ENCODE assay signal across 14 cellular contexts in genomic region chr17:57615836-57616235, GRCh38.
A peak's percentile ranks its signal among the peaks of the same experiment; 100 is the strongest.
DNase-seq lines count a peak whose midpoint lies in the region; ATAC-seq, FAIRE-seq and TF ChIP-seq lines count a peak whose summit lies in the region.
"Had no signal": no experiment of that assay in that cellular context is flagged by ENCODE, and none has a peak within 500 bp of the region (broad histone marks: within the 10 kb centered on the region; RNA-seq: fewer than 3 reads in every experiment).

No MANE protein-coding gene starts in this region.

- peaks cover 3% of the 10 kb centered on the region for H3K36me3 Mint-ChIP-seq in effector memory CD8-positive, alpha-beta T cell (ENCODE audit: insufficient read depth)
- peaks cover 31% of the 10 kb centered on the region for H3K36me3 Mint-ChIP-seq in activated T-helper 17 cell treated with anti-CD3 and anti-CD28 coated beads, Interleukin-2, amount 50 U/mL, for 72 hours (ENCODE audit: low read depth)

- FAIRE-seq in H1 (lab: Jason Lieb, UNC), result no peak
- FAIRE-seq: H54 had no signal

- ATAC-seq in DND-41 (ENCODE audit: insufficient read depth, low read depth), result no peak
- no peak for ATAC-seq in effector memory CD8-positive, alpha-beta T cell (replicated peaks)
- no peak for ATAC-seq in activated T-helper 17 cell treated with anti-CD3 and anti-CD28 coated beads, Interleukin-2, amount 50 U/mL, for 72 hours (replicated peaks)
- ATAC-seq: HCT116 had no signal

- TF ChIP-seq RAD21 in H1 (IDR thresholded peaks at IDR 0.05 in 1 of 2, conservative IDR thresholded peaks at IDR 0.05 in 1 of 2; ENCODE audit: low read depth in 2 of 2, low read length in 2 of 2), result no peak

- no peak for TF ChIP-seq EP300 in H1 (IDR thresholded peaks at IDR 0.05; ENCODE audit: borderline replicate concordance in 1 of 2, low read depth in 2 of 2, low read length in 2 of 2)

- H2BK12ac ChIP-seq in H1 (ENCODE audit: low read depth, low read length), result no peak overlapping the region

- no peak overlapping the region for H2BK20ac ChIP-seq in H1 (ENCODE audit: low read length)

- H3K27me3 ChIP-seq in DND-41 (ENCODE audit: insufficient read depth, low read length, poor library complexity) (no peaks in the 10 kb centered on the region), Karpas-422 (ENCODE audit: low read length) (no peaks in the 10 kb centered on the region), H1 (replicated peaks in 1 of 4; ENCODE audit: control insufficient read depth in 3 of 4, extremely low read depth in 1 of 4, insufficient read depth in 3 of 4, low read length in 3 of 4) (no peaks in the 10 kb centered on the region)
- H3K27me3 ChIP-seq: BLaER1 had no signal

- no peaks in the 10 kb centered on the region for H3K9me2 ChIP-seq in Karpas-422 (replicated peaks; ENCODE audit: insufficient read depth, low read length)

- H3K4me1 Mint-ChIP-seq in effector memory CD8-positive, alpha-beta T cell (ENCODE audit: low read depth in 2 of 2), result peaks cover 22 to 33% of the 10 kb centered on the region in 2 donors
- peaks cover 6% of the 10 kb centered on the region for H3K4me1 Mint-ChIP-seq in activated T-helper 17 cell treated with anti-CD3 and anti-CD28 coated beads, Interleukin-2, amount 50 U/mL, for 72 hours

- no peak overlapping the region for H3K4ac ChIP-seq in H1 (replicated peaks; ENCODE audit: insufficient read length, low read depth, low read length)

- POLR2A ChIA-PET in H1 (lab: Charles Lee; ENCODE audit: partially characterized antibody), result interaction anchor here (1.0 kb wide), 1 partner anchor 11 kb away, joined by 3 read pairs; no protein-coding TSS in a partner anchor

- H3K56ac ChIP-seq in H1 (replicated peaks; ENCODE audit: insufficient read length, low read depth, low read length), result no peak overlapping the region

- no peaks in the 10 kb centered on the region for H3K4me1 ChIP-seq in DND-41 (ENCODE audit: insufficient read depth, low read length)
- H3K4me1 ChIP-seq in Karpas-422 (ENCODE audit: low read length), result peaks cover 71% of the 10 kb centered on the region
- H3K4me1 ChIP-seq in H1 (replicated peaks in 1 of 4; ENCODE audit: control insufficient read depth in 3 of 4, insufficient read depth in 4 of 4, low read length in 3 of 4), result peaks cover 4 to 14% (median 11%) of the 10 kb centered on the region in 4 experiments; a peak in 6 of 7 replicates
- H3K4me1 ChIP-seq: Caco-2 had no signal

- H2AFZ ChIP-seq in DND-41 (ENCODE audit: low read depth, low read length) (no peak overlapping the region), Karpas-422 (ENCODE audit: low read length) (no peak overlapping the region), H1 (ENCODE audit: low read length) (no peak overlapping the region)

- H3K4me3 Mint-ChIP-seq in effector memory CD8-positive, alpha-beta T cell, result no peak overlapping the region
- H3K4me3 Mint-ChIP-seq in activated T-helper 17 cell treated with anti-CD3 and anti-CD28 coated beads, Interleukin-2, amount 50 U/mL, for 72 hours, result no peak overlapping the region

- no peaks in the 10 kb centered on the region for H3K79me1 ChIP-seq in H1 (ENCODE audit: low read depth, low read length)

- H4K8ac ChIP-seq in H1 (ENCODE audit: extremely low read depth, insufficient read depth, low read length), result no peak overlapping the region; the same call in 1 of the 2 replicates

- TF ChIP-seq CTCF in DND-41 (IDR thresholded peaks at IDR 0.05; ENCODE audit: borderline replicate concordance, extremely low read depth, low read length, poor library complexity, severe bottlenecking) (no peak), H1 (IDR thresholded peaks at IDR 0.05; ENCODE audit: control extremely low read depth in 1 of 3, insufficient read depth in 1 of 3, low read depth in 1 of 3, low read length in 3 of 3) (no peak)

- WGBS in H1 (ENCODE audit: extremely low coverage in 1 of 2, insufficient coverage in 1 of 2, insufficient read length in 1 of 2, insufficient replicate concordance in 2 of 2, low coverage in 1 of 2, low lambda C conversion rate in 2 of 2, missing lambda C conversion rate in 1 of 2), 2 experiments, result 94% methylated on average over 10 of the region's 10 CpGs; no CpG with 5 or more reads in 1 of the 2 experiments

- H3K79me2 ChIP-seq in DND-41 (ENCODE audit: insufficient read depth, low read length) (peaks cover 80% of the 10 kb centered on the region), Karpas-422 (ENCODE audit: low read length) (peaks cover 46% of the 10 kb centered on the region), H1 (ENCODE audit: control insufficient read depth in 1 of 2, insufficient read depth in 2 of 2, low read length in 2 of 2) (no peaks in the 10 kb centered on the region)

- H2BK5ac ChIP-seq in H1 (ENCODE audit: low read depth, low read length), result peak overlapping the region; percentile 49; the same call in 1 of the 2 replicates

- CTCF ChIA-PET in H1 (lab: Charles Lee; ENCODE audit: partially characterized antibody), result interaction anchor here (0.9 to 2.0 kb wide), 9 partner anchors 10 to 373 kb away, joined by 3 to 10 read pairs (median 4); no protein-coding TSS in a partner anchor

- no peak overlapping the region for H4K91ac ChIP-seq in H1 (replicated peaks; ENCODE audit: insufficient read length, low read length)

- no peak overlapping the region for H3K27ac Mint-ChIP-seq in effector memory CD8-positive, alpha-beta T cell
- no peak overlapping the region for H3K27ac Mint-ChIP-seq in activated T-helper 17 cell treated with anti-CD3 and anti-CD28 coated beads, Interleukin-2, amount 50 U/mL, for 72 hours

- H4K20me1 ChIP-seq in DND-41 (ENCODE audit: insufficient read depth, low read length) (no peaks in the 10 kb centered on the region), Karpas-422 (ENCODE audit: insufficient read depth, low read depth, low read length) (no peaks in the 10 kb centered on the region), H1 (replicated peaks in 1 of 2; ENCODE audit: control insufficient read depth in 1 of 2, insufficient read depth in 2 of 2, low read length in 2 of 2) (no peaks in the 10 kb centered on the region)

- H3K9me3 Mint-ChIP-seq in effector memory CD8-positive, alpha-beta T cell, result no peaks in the 10 kb centered on the region
- no peaks in the 10 kb centered on the region for H3K9me3 Mint-ChIP-seq in activated T-helper 17 cell treated with anti-CD3 and anti-CD28 coated beads, Interleukin-2, amount 50 U/mL, for 72 hours
- H3K9me3 Mint-ChIP-seq: CD8-positive, alpha-beta memory T cell had no signal

- no peaks in the 10 kb centered on the region for H3K23me2 ChIP-seq in H1 (ENCODE audit: low read depth, low read length)

- peak overlapping the region; percentile 48; the same call in 1 of the 2 replicates for H3K27ac ChIP-seq in DND-41 (ENCODE audit: low read length)
- peak overlapping the region; percentile 87 for H3K27ac ChIP-seq in Karpas-422 (ENCODE audit: low read length)
- no peak overlapping the region for H3K27ac ChIP-seq in H1 (ENCODE audit: low read depth, low read length)
- H3K27ac ChIP-seq: BLaER1, HL-60 had no signal

- no peak overlapping the region for H2BK15ac ChIP-seq in H1 (ENCODE audit: low read length)

- intact Hi-C loops in posterior vena cava (cut with DNase I), result no loop called here

- no peak overlapping the region; the same call in 1 of the 2 replicates for H2AK5ac ChIP-seq in H1 (ENCODE audit: low read depth, low read length)

- no peak overlapping the region for H3K14ac ChIP-seq in H1 (ENCODE audit: insufficient read length)

- no peak for TF ChIP-seq POLR2A in H1 (IDR thresholded peaks at IDR 0.05; ENCODE audit: control extremely low read depth in 1 of 2, low read depth in 2 of 2, low read length in 2 of 2)

- H3K23ac ChIP-seq in H1 (ENCODE audit: insufficient read length), result no peak overlapping the region

- no peak for DNase-seq in DND-41
- peak; percentile 66 for DNase-seq in Karpas-422
- no peak for DNase-seq in H1 (ENCODE audit: low read depth in 1 of 2, low spot score in 2 of 2)
- DNase-seq in posterior vena cava (ENCODE audit: low spot score), result peak; percentile 68
- no peak for DNase-seq in stimulated activated CD4-positive, alpha-beta T cell treated with anti-CD3 and anti-CD28 coated beads, Interleukin-2, amount 100 ng/mL, for 24 hours
- no peak for DNase-seq in effector memory CD8-positive, alpha-beta T cell
- DNase-seq in activated CD4-positive, alpha-beta T cell treated with anti-CD3 and anti-CD28 coated beads, Interleukin-2, amount 50 U/mL, for 1 hour, result no peak
- DNase-seq: CD8-positive, alpha-beta memory T cell had no signal

- H2BK120ac ChIP-seq in H1 (replicated peaks; ENCODE audit: low read depth, low read length), result no peak overlapping the region

- H4K5ac ChIP-seq in H1 (ENCODE audit: insufficient read length, low read depth, low read length), result no peak overlapping the region

- no peaks in the 10 kb centered on the region for H3K9me3 ChIP-seq in DND-41 (ENCODE audit: insufficient read depth, low read length, severe bottlenecking)
- no peaks in the 10 kb centered on the region for H3K9me3 ChIP-seq in Karpas-422 (ENCODE audit: low read length)
- no peaks in the 10 kb centered on the region for H3K9me3 ChIP-seq in H1 (ENCODE audit: insufficient read depth in 2 of 2, low read depth in 1 of 2, low read length in 1 of 2)

- H3K9ac ChIP-seq in DND-41 (ENCODE audit: low read depth, low read length) (no peak overlapping the region), Karpas-422 (ENCODE audit: low read length) (peak overlapping the region; percentile 57), H1 (replicated peaks in 1 of 4; ENCODE audit: extremely low read depth in 1 of 4, low read depth in 3 of 4, low read length in 3 of 4) (no peak overlapping the region)
- H3K9ac ChIP-seq: BLaER1 had no signal

- H3K27me3 Mint-ChIP-seq in effector memory CD8-positive, alpha-beta T cell, result no peaks in the 10 kb centered on the region
- no peaks in the 10 kb centered on the region for H3K27me3 Mint-ChIP-seq in activated T-helper 17 cell treated with anti-CD3 and anti-CD28 coated beads, Interleukin-2, amount 50 U/mL, for 72 hours
- H3K27me3 Mint-ChIP-seq: CD8-positive, alpha-beta memory T cell had no signal

- no peak overlapping the region for H3K4me2 ChIP-seq in DND-41 (ENCODE audit: insufficient read depth, low read length)
- peak overlapping the region; percentile 73 for H3K4me2 ChIP-seq in Karpas-422 (ENCODE audit: low read depth, low read length, poor library complexity, severe bottlenecking)
- no peak overlapping the region for H3K4me2 ChIP-seq in H1 (ENCODE audit: insufficient read depth in 1 of 2, low read depth in 2 of 2, low read length in 2 of 2)
- H3K4me2 ChIP-seq: BLaER1 had no signal

- no peak overlapping the region for H3K18ac ChIP-seq in H1 (ENCODE audit: extremely low read depth, low read length)

- peaks cover 89% of the 10 kb centered on the region for H3K36me3 ChIP-seq in DND-41 (ENCODE audit: insufficient read depth, low read length)
- peaks cover 11% of the 10 kb centered on the region; the same call in 1 of the 2 replicates for H3K36me3 ChIP-seq in Karpas-422 (ENCODE audit: insufficient read depth, low read length)
- peaks cover 0 to 9% (median 0%) of the 10 kb centered on the region in 4 experiments; a peak in 3 of 8 replicates for H3K36me3 ChIP-seq in H1 (ENCODE audit: control insufficient read depth in 2 of 4, insufficient read depth in 4 of 4, low read length in 3 of 4)

- H3K4me3 ChIP-seq in DND-41 (ENCODE audit: low read depth in 1 of 2, low read length in 2 of 2), result no peak overlapping the region
- H3K4me3 ChIP-seq in Karpas-422 (ENCODE audit: low read length), result peak overlapping the region; percentile 62
- H3K4me3 ChIP-seq in H1 (ENCODE audit: extremely low read depth in 1 of 4, insufficient read depth in 2 of 4, low read depth in 3 of 4, low read length in 4 of 4), result no peak overlapping the region
- H3K4me3 ChIP-seq: BLaER1 had no signal

Comparison
In these comparisons a context has a peak if more than half of its experiments do, and no peak if none do; other contexts are left out.
1. DNase-seq: peak in Karpas-422 (single experiment) and posterior vena cava (single experiment); none in DND-41 (single experiment), H1 (0 of 2), stimulated activated CD4-positive, alpha-beta T cell treated with anti-CD3 and anti-CD28 coated beads, Interleukin-2, amount 100 ng/mL, for 24 hours (0 of 2), effector memory CD8-positive, alpha-beta T cell (0 of 3) and activated CD4-positive, alpha-beta T cell treated with anti-CD3 and anti-CD28 coated beads, Interleukin-2, amount 50 U/mL, for 1 hour (single experiment).